ENCODE assay signal across 24 cellular contexts in the genomic region with DNA sequence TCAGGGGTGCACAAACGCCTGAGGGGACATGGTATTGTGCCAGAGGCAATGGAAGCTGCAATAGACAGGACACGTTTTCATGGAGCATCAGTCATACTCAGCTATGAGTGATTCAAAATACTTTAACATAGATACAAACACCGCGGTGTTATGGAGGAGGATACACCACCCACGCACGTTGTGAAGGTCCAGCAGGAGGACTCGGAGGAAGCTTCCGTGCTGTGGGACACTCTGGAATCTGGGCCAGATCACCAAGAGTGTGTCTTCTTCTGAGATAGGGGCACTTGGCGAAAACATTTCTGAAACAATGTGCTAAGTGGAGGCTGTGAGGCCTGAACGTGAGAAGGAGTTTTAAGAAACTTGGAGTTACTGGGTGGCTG.
"Had no signal": no experiment of that assay in that cellular context is flagged by ENCODE, and none has a peak within 500 bp of the region (broad histone marks: within the 10 kb centered on the region; RNA-seq: fewer than 3 reads in every experiment).

No MANE protein-coding gene starts in this region.

- DNase-seq: dermis blood vessel endothelial cell; effector memory CD4-positive, alpha-beta T cell; foreskin melanocyte; immature natural killer cell; natural killer cell; occipital lobe; right cardiac atrium; sigmoid colon; stimulated activated CD4-positive, alpha-beta T cell treated with anti-CD3 and anti-CD28 coated beads, Interleukin-2, amount 100 ng/mL, for 24 hours; stimulated activated CD4-positive, alpha-beta T cell treated with anti-CD3 and anti-CD28 coated beads, Interleukin-4, amount 100 ng/mL, for 24 hours; stimulated activated naive CD8-positive, alpha-beta T cell treated with anti-CD3 and anti-CD28 coated beads, Interleukin-15, Interleukin-2, amounts not matched to agents 100 U/mL and 50 U/mL, for 24 hours; substantia nigra had no signal

- H3K4me1 ChIP-seq: esophagus muscularis mucosa, sigmoid colon, tibial nerve, vagina had no signal

- H3K4me3 ChIP-seq: coronary artery, esophagus muscularis mucosa, lung, sigmoid colon, thoracic aorta, tibial nerve, vagina had no signal

- H3K27me3 ChIP-seq: tibial nerve, vagina had no signal

- H3K9me3 ChIP-seq: esophagus muscularis mucosa, sigmoid colon, thoracic aorta, tibial nerve, vagina had no signal

- H3K79me2 ChIP-seq: parathyroid adenoma had no signal

- H3K4me3 Mint-ChIP-seq: immature natural killer cell; memory B cell; natural killer cell; stimulated activated effector memory CD8-positive, alpha-beta T cell treated with anti-CD3 and anti-CD28 coated beads, Interleukin-12 subunit alpha, Interleukin-12 subunit beta, amount 100 ng/mL, for 72 hours had no signal

- ATAC-seq: natural killer cell; right cardiac atrium; stimulated activated effector memory CD8-positive, alpha-beta T cell treated with anti-CD3 and anti-CD28 coated beads, Interleukin-12 subunit alpha, Interleukin-12 subunit beta, amount 100 ng/mL, for 72 hours; stimulated activated naive CD8-positive, alpha-beta T cell treated with anti-CD3 and anti-CD28 coated beads, Interleukin-15, Interleukin-2, amounts not matched to agents 100 U/mL and 50 U/mL, for 24 hours had no signal

- H3K9ac ChIP-seq: parathyroid adenoma had no signal

- FAIRE-seq: endothelial cell of umbilical vein, keratinocyte had no signal

- H3K9me3 Mint-ChIP-seq: immature natural killer cell; memory B cell; natural killer cell; stimulated activated effector memory CD8-positive, alpha-beta T cell treated with anti-CD3 and anti-CD28 coated beads, Interleukin-12 subunit alpha, Interleukin-12 subunit beta, amount 100 ng/mL, for 72 hours had no signal

- H2AFZ ChIP-seq: parathyroid adenoma had no signal

- H3K27ac ChIP-seq: coronary artery, esophagus muscularis mucosa, parathyroid adenoma, sigmoid colon, thoracic aorta, tibial nerve, vagina had no signal

- H3K36me3 Mint-ChIP-seq: immature natural killer cell; memory B cell; natural killer cell; stimulated activated effector memory CD8-positive, alpha-beta T cell treated with anti-CD3 and anti-CD28 coated beads, Interleukin-12 subunit alpha, Interleukin-12 subunit beta, amount 100 ng/mL, for 72 hours had no signal

- H3K36me3 ChIP-seq: esophagus muscularis mucosa, sigmoid colon, thoracic aorta, tibial nerve, vagina had no signal

- H3K27ac Mint-ChIP-seq: immature natural killer cell; memory B cell; natural killer cell; progenitor cell of endocrine pancreas; stimulated activated effector memory CD8-positive, alpha-beta T cell treated with anti-CD3 and anti-CD28 coated beads, Interleukin-12 subunit alpha, Interleukin-12 subunit beta, amount 100 ng/mL, for 72 hours had no signal
